ENCODE assay signal across 22 cellular contexts in genomic region chr4:25608644-25609043, GRCh38. TPM values are rescaled to one million over a fixed set of nuclear protein-coding genes. Genes with fewer than 3 reads are reported as not detected.
"Had no signal": no experiment of that assay in that cellular context is flagged by ENCODE, and none has a peak within 500 bp of the region (broad histone marks: within the 10 kb centered on the region; RNA-seq: fewer than 3 reads in every experiment).

No MANE protein-coding gene starts in this region.

- H3K4me3 Mint-ChIP-seq: dendritic cell treated with granulocyte-macrophage colony-stimulating factor and Interleukin-4, amounts not matched to agents 40 ng/mL and 50 ng/mL, for 4 days; naive thymus-derived CD4-positive, alpha-beta T cell; stimulated activated naive B cell treated with anti-CD40 and anti-IgM and Interleukin-4, amounts not matched to agents 10 μg/mL and 1 μg/mL and 100 μg/mL, for 72 hours had no signal

- H3K27me3 ChIP-seq: ascending aorta, breast epithelium, tibial nerve, vagina had no signal

- H3K27ac ChIP-seq: ascending aorta, breast epithelium, parathyroid adenoma, tibial nerve, vagina had no signal

- DNase-seq: activated CD4-positive, CD25-positive, alpha-beta regulatory T cell; activated naive CD4-positive, alpha-beta T cell treated with Interleukin-2 at 50 U/mL for 16 hours; activated T-cell treated with anti-CD3 and anti-CD28 coated beads for 4 hours; effector memory CD4-positive, alpha-beta T cell; foreskin melanocyte; left cardiac atrium; naive thymus-derived CD4-positive, alpha-beta T cell; retina; stimulated activated CD4-positive, alpha-beta T cell treated with anti-CD3 and anti-CD28 coated beads, Interleukin-15, amount 100 ng/mL, for 24 hours; stimulated activated CD4-positive, alpha-beta T cell treated with anti-CD3 and anti-CD28 coated beads, Interleukin-4, amount 100 ng/mL, for 1 hour; stimulated activated naive B cell treated with anti-CD40 and anti-IgM and Interleukin-4, amounts not matched to agents 10 μg/mL and 1 μg/mL and 100 μg/mL, for 72 hours had no signal

- ATAC-seq: left cardiac atrium; naive thymus-derived CD4-positive, alpha-beta T cell; stimulated activated naive B cell treated with anti-CD40 and anti-IgM and Interleukin-4, amounts not matched to agents 10 μg/mL and 1 μg/mL and 100 μg/mL, for 72 hours had no signal

- H3K4me1 Mint-ChIP-seq: stimulated activated naive B cell treated with anti-CD40 and anti-IgM and Interleukin-4, amounts not matched to agents 10 μg/mL and 1 μg/mL and 100 μg/mL, for 72 hours had no signal

- H3K9me3 ChIP-seq: ascending aorta, breast epithelium, tibial nerve, vagina had no signal

- H3K4me3 ChIP-seq: ascending aorta, breast epithelium, tibial nerve, vagina had no signal

- H3K9me3 Mint-ChIP-seq: dendritic cell treated with granulocyte-macrophage colony-stimulating factor and Interleukin-4, amounts not matched to agents 40 ng/mL and 50 ng/mL, for 4 days had no signal

- H3K36me3 ChIP-seq: ascending aorta, breast epithelium, tibial nerve, vagina had no signal

- H3K79me2 ChIP-seq: parathyroid adenoma had no signal

- H3K36me3 Mint-ChIP-seq: stimulated activated naive B cell treated with anti-CD40 and anti-IgM and Interleukin-4, amounts not matched to agents 10 μg/mL and 1 μg/mL and 100 μg/mL, for 72 hours had no signal

- H2AFZ ChIP-seq: parathyroid adenoma had no signal

- H3K27me3 Mint-ChIP-seq: dendritic cell treated with granulocyte-macrophage colony-stimulating factor and Interleukin-4, amounts not matched to agents 40 ng/mL and 50 ng/mL, for 4 days; stimulated activated naive B cell treated with anti-CD40 and anti-IgM and Interleukin-4, amounts not matched to agents 10 μg/mL and 1 μg/mL and 100 μg/mL, for 72 hours had no signal

- H3K9ac ChIP-seq: parathyroid adenoma had no signal

- H3K4me1 ChIP-seq: ascending aorta, breast epithelium, parathyroid adenoma, tibial nerve, vagina had no signal

- FAIRE-seq: TTC549 had no signal

- H3K27ac Mint-ChIP-seq: dendritic cell treated with granulocyte-macrophage colony-stimulating factor and Interleukin-4, amounts not matched to agents 40 ng/mL and 50 ng/mL, for 4 days; naive thymus-derived CD4-positive, alpha-beta T cell; stimulated activated naive B cell treated with anti-CD40 and anti-IgM and Interleukin-4, amounts not matched to agents 10 μg/mL and 1 μg/mL and 100 μg/mL, for 72 hours had no signal

RNA-seq across cellular contexts. Expression of gene SLC34A2, which starts 47.0 kb away (rescaled TPM):
- total RNA-seq: ascending aorta; fibroblast of lung; lung microvascular endothelial cell; naive thymus-derived CD4-positive, alpha-beta T cell; skeletal muscle tissue; T-helper 2 cell treated with Interferon-gamma antibody and Interleukin-4, amounts not matched to agents 100 ng/mL and 5 ng/mL, for 36 hours; tibial nerve; vagina had no signal
- polyA plus RNA-seq: fibroblast of lung; naive thymus-derived CD4-positive, alpha-beta T cell had no signal
